Comparison of ENCODE assay signal across 22 cellular contexts in the genomic region with DNA sequence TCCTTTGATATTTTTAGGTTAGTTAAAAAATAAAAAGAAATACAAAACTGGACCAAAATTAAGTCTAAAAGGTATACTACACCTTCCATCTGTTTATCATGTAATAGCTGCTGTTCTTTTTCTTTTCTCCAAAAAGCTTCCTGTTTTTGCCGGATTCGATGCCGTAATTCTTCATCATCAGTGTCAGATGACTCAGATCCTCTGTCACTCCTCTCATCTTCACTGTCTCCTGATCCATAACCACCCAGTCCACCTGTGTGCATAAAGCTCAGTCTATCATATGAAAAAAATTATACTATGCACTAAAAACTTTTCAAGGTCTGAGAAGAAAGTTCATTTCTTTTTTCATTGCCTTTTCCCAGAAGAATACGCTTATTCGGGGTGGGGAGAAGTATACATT. TPM values are rescaled to one million over a fixed set of nuclear protein-coding genes. Genes with fewer than 3 reads are reported as not detected.
"Had no signal": no experiment of that assay in that cellular context is flagged by ENCODE, and none has a peak within 500 bp of the region (broad histone marks: within the 10 kb centered on the region; RNA-seq: fewer than 3 reads in every experiment).

No MANE protein-coding gene starts in this region.

- H3K9me3 Mint-ChIP-seq: activated CD4-positive, alpha-beta T cell treated with anti-CD3 and anti-CD28 coated beads, Interleukin-2, amount 10 ng/mL, durations not matched to agents 24 days and 14 days; activated naive CD4-positive, alpha-beta T cell treated with anti-CD3 and anti-CD28 coated beads, Interleukin-2, amount 50 U/mL, for 24 hours; dendritic cell treated with granulocyte-macrophage colony-stimulating factor and Interleukin-4, amounts not matched to agents 40 ng/mL and 50 ng/mL, for 4 days; effector memory CD8-positive, alpha-beta T cell; natural killer cell had no signal

- H3K4me1 Mint-ChIP-seq: activated CD4-positive, alpha-beta T cell treated with anti-CD3 and anti-CD28 coated beads, Interleukin-2, amount 10 ng/mL, durations not matched to agents 24 days and 14 days; activated naive CD4-positive, alpha-beta T cell treated with anti-CD3 and anti-CD28 coated beads, Interleukin-2, amount 50 U/mL, for 24 hours; natural killer cell had no signal

- H3K9me3 ChIP-seq: thyroid gland had no signal

- H3K4me3 ChIP-seq: cardiac muscle cell, smooth muscle cell, thyroid gland had no signal

- H3K27me3 Mint-ChIP-seq: activated CD4-positive, alpha-beta T cell treated with anti-CD3 and anti-CD28 coated beads, Interleukin-2, amount 10 ng/mL, durations not matched to agents 24 days and 14 days; activated naive CD4-positive, alpha-beta T cell treated with anti-CD3 and anti-CD28 coated beads, Interleukin-2, amount 50 U/mL, for 24 hours; dendritic cell treated with granulocyte-macrophage colony-stimulating factor and Interleukin-4, amounts not matched to agents 40 ng/mL and 50 ng/mL, for 4 days; effector memory CD8-positive, alpha-beta T cell had no signal

- H3K27ac ChIP-seq: cardiac muscle cell, parathyroid adenoma, thyroid gland had no signal

- ATAC-seq: effector memory CD8-positive, alpha-beta T cell; left cardiac atrium; natural killer cell; sciatic nerve had no signal

- H3K27me3 ChIP-seq: cardiac muscle cell, thyroid gland had no signal

- H3K9ac ChIP-seq: parathyroid adenoma had no signal

- FAIRE-seq: TTC549 had no signal

- H3K79me2 ChIP-seq: parathyroid adenoma had no signal

- H3K4me3 Mint-ChIP-seq: activated CD4-positive, alpha-beta T cell treated with anti-CD3 and anti-CD28 coated beads, Interleukin-2, amount 10 ng/mL, durations not matched to agents 24 days and 14 days; activated naive CD4-positive, alpha-beta T cell treated with anti-CD3 and anti-CD28 coated beads, Interleukin-2, amount 50 U/mL, for 24 hours; dendritic cell treated with granulocyte-macrophage colony-stimulating factor and Interleukin-4, amounts not matched to agents 40 ng/mL and 50 ng/mL, for 4 days; effector memory CD8-positive, alpha-beta T cell; natural killer cell had no signal

- H3K27ac Mint-ChIP-seq: activated CD4-positive, alpha-beta T cell treated with anti-CD3 and anti-CD28 coated beads, Interleukin-2, amount 10 ng/mL, durations not matched to agents 24 days and 14 days; activated naive CD4-positive, alpha-beta T cell treated with anti-CD3 and anti-CD28 coated beads, Interleukin-2, amount 50 U/mL, for 24 hours; dendritic cell treated with granulocyte-macrophage colony-stimulating factor and Interleukin-4, amounts not matched to agents 40 ng/mL and 50 ng/mL, for 4 days; effector memory CD8-positive, alpha-beta T cell; natural killer cell had no signal

- H3K4me1 ChIP-seq: parathyroid adenoma, thyroid gland had no signal

- H2AFZ ChIP-seq: parathyroid adenoma had no signal

- H3K4me2 ChIP-seq: smooth muscle cell had no signal

- DNase-seq: activated CD4-positive, alpha-beta T cell treated with anti-CD3 and anti-CD28 coated beads, Interleukin-2, amount 10 ng/mL, durations not matched to agents 24 days and 14 days; activated CD4-positive, CD25-positive, alpha-beta regulatory T cell; activated CD8-positive, alpha-beta memory T cell treated with anti-CD3 and anti-CD28 coated beads for 24 hours; activated CD8-positive, alpha-beta memory T cell treated with anti-CD3 and anti-CD28 coated beads, Interleukin-2, amount 50 U/mL, for 48 hours; activated gamma-delta T cell; amniotic stem cell; effector memory CD8-positive, alpha-beta T cell; glutamatergic neuron; hippocampal formation; left cardiac atrium; natural killer cell; stimulated activated CD8-positive, alpha-beta memory T cell treated with anti-CD3 and anti-CD28 coated beads, Interleukin-4, amount 100 ng/mL, for 48 hours; stimulated activated naive CD4-positive, alpha-beta T cell treated with Interleukin-2 at 50 U/mL for 16 hours; thyroid gland had no signal

RNA-seq across cellular contexts. Expression of gene FAXC, which starts 53.0 kb away (rescaled TPM):
- total RNA-seq: activated CD4-positive, alpha-beta T cell treated with anti-CD3 and anti-CD28 coated beads, Interleukin-2, amount 10 ng/mL, durations not matched to agents 24 days and 14 days; mesenteric fat pad; natural killer cell had no signal
